In the genomic region with DNA sequence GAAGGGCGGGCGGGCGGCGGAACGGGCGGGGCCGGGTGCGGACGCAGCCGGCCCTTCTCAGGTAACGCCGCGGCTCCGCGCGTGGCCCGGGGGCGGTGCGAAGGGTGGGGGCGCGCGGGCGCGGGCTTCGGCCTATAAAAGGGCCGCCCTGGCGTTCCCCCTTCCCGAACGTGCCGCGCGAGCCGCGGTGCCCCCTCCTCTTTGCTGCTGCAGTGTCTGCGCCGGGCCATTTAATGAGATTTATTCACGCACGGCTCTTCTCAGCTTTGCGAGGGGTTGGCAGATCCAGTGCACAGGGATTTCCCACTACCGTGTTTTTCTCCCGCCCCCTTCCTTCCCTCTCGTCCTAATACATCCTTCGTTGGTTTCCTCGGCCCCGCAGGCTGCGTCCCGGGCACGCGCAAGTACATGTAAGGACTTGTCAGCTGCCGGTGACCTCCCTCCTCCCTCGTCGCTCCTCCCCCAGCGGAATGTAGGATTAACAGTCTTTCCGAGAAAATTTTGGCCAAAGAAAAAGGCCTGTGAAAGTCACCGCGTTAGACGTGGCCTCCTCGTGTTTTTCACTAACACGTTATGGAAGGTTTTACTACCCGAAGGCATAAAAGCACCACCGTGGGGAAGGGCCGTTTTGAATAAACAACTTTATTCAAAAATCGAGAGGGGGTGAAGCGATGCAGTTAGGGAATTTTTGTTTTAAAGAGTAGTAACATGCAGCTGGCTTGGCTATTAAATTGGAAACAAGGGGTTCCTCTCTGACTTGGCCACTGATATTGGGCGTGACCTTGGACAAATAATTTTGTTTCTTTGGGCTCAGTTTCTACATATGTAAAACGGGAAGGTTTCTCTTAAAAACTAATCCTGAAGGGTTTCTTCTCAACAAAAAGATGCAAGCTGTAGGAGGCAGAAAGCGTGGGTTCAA, we compare ENCODE assay signal across 8 cellular contexts. TPM values are rescaled to one million over a fixed set of nuclear protein-coding genes. Genes with fewer than 3 reads are reported as not detected.
DNase-seq lines count a peak whose midpoint lies in the region; ATAC-seq and TF ChIP-seq lines count a peak whose summit lies in the region.

No MANE protein-coding gene starts in this region.

- H3K9me3 ChIP-seq in HUES48 (ENCODE audit: control insufficient read depth, insufficient read depth, low read length) (0 out of 2 replicates have a peak, but pooled peaks cover 3% of the 10 kb centered on the region), OCI-LY1 (ENCODE audit: low read length) (no peaks in the 10 kb centered on the region), muscle layer of duodenum (ENCODE audit: control insufficient read depth in 1 of 2, low read length in 2 of 2) (no peaks in the 10 kb centered on the region)

- peaks cover 47% of the 10 kb centered on the region for H3K36me3 Mint-ChIP-seq in activated T-cell treated with anti-CD3 and anti-CD28 coated beads, Interleukin-2, amount 50 U/mL, for 24 hours (ENCODE audit: low read depth)

- peak overlapping the region; percentile 99 for H3K27ac Mint-ChIP-seq in activated T-cell treated with anti-CD3 and anti-CD28 coated beads, Interleukin-2, amount 50 U/mL, for 24 hours

- peak overlapping the region; percentile 93 for H3K9ac ChIP-seq in HUES48 (ENCODE audit: low read depth, low read length)
- peak overlapping the region; percentile 99 for H3K9ac ChIP-seq in OCI-LY1 (ENCODE audit: low read length)

- peaks cover 41% of the 10 kb centered on the region for H3K79me2 ChIP-seq in OCI-LY1 (ENCODE audit: insufficient read depth, low read length)

- H3K4me1 ChIP-seq in HUES48 (ENCODE audit: control insufficient read depth, insufficient read depth, low read length) (peaks cover 31% of the 10 kb centered on the region), OCI-LY1 (ENCODE audit: insufficient read depth, low read length, severe bottlenecking) (peaks cover 43% of the 10 kb centered on the region), muscle layer of duodenum (ENCODE audit: control insufficient read depth in 1 of 2, insufficient read depth in 2 of 2, low read length in 2 of 2) (peaks cover 5 to 9% of the 10 kb centered on the region in 2 donors)

- H3K9me2 ChIP-seq in OCI-LY1 (ENCODE audit: low read depth, low read length): no peaks in the 10 kb centered on the region

- no peak for TF ChIP-seq CTCF in OCI-LY1 (IDR thresholded peaks at IDR 0.05; ENCODE audit: low read length)

- H3K4me3 ChIP-seq in HUES48 (ENCODE audit: low read depth, low read length) (peak overlapping the region; percentile 95), OCI-LY1 (ENCODE audit: low read depth, low read length, poor library complexity, severe bottlenecking) (peak overlapping the region; percentile 73), muscle layer of duodenum (ENCODE audit: low read depth in 1 of 2, low read length in 2 of 2) (peak overlapping the region; percentile 72 to 92)

- H3K27me3 ChIP-seq in HUES48 (ENCODE audit: control insufficient read depth, insufficient read depth, low read length): peaks cover 33% of the 10 kb centered on the region
- H3K27me3 ChIP-seq in OCI-LY1 (ENCODE audit: insufficient read depth, low read length): no peaks in the 10 kb centered on the region
- H3K27me3 ChIP-seq in muscle layer of duodenum (ENCODE audit: low read depth, low read length): no peaks in the 10 kb centered on the region

- H3K4me1 Mint-ChIP-seq in activated T-cell treated with anti-CD3 and anti-CD28 coated beads, Interleukin-2, amount 50 U/mL, for 24 hours (ENCODE audit: low read depth): peaks cover 59% of the 10 kb centered on the region

- no peaks in the 10 kb centered on the region for H3K9me3 Mint-ChIP-seq in activated T-cell treated with anti-CD3 and anti-CD28 coated beads, Interleukin-2, amount 50 U/mL, for 24 hours

- H3K27ac ChIP-seq in HUES48 (ENCODE audit: low read depth, low read length): peak overlapping the region; percentile 99
- H3K27ac ChIP-seq in OCI-LY1 (ENCODE audit: low read depth, low read length, poor library complexity, severe bottlenecking): peak overlapping the region; percentile 99
- H3K27ac ChIP-seq in muscle layer of duodenum (ENCODE audit: low read length): peak overlapping the region; percentile 98

- H3K36me3 ChIP-seq in HUES48 (ENCODE audit: control insufficient read depth, insufficient read depth, low read length) (peaks cover 9% of the 10 kb centered on the region), OCI-LY1 (ENCODE audit: insufficient read depth, low read length) (peaks cover 18% of the 10 kb centered on the region), muscle layer of duodenum (ENCODE audit: control insufficient read depth in 1 of 2, insufficient read depth in 2 of 2, low read length in 2 of 2) (peaks cover 0 to 8% of the 10 kb centered on the region in 2 donors)

- H2AFZ ChIP-seq in OCI-LY1 (ENCODE audit: low read length): peak overlapping the region; percentile 24; the same call in 1 of the 2 replicates

- DNase-seq in DMS 273 treated with DMSO at 0.1 percent for 48 hours (lab: John Stamatoyannopoulos, UW): peak; percentile 88
- no peak for DNase-seq in activated T-cell treated with anti-CD3 and anti-CD28 coated beads, Interleukin-2, amount 50 U/mL, for 24 hours
- peak; percentile 72 to 73 for DNase-seq in stimulated activated CD8-positive, alpha-beta memory T cell treated with anti-CD3 and anti-CD28 coated beads, Interleukin-7, amount 100 ng/mL, for 4 hours (ENCODE audit: low read depth in 2 of 2)

- no peaks in the 10 kb centered on the region for H4K20me1 ChIP-seq in OCI-LY1 (ENCODE audit: insufficient read depth, low read length)

- no peaks in the 10 kb centered on the region for H3K27me3 Mint-ChIP-seq in activated T-cell treated with anti-CD3 and anti-CD28 coated beads, Interleukin-2, amount 50 U/mL, for 24 hours

- H3K4me2 ChIP-seq in OCI-LY1 (ENCODE audit: low read length): peak overlapping the region; percentile 87

- ATAC-seq in GM21423 (IDR thresholded peaks at IDR 0.05; ENCODE audit: unreplicated experiment): peak; percentile 45
- peak; percentile 87 for ATAC-seq in esophagus mucosa

- peak overlapping the region; percentile 92 for H3K4me3 Mint-ChIP-seq in activated T-cell treated with anti-CD3 and anti-CD28 coated beads, Interleukin-2, amount 50 U/mL, for 24 hours

- H3F3A ChIP-seq in OCI-LY1 (ENCODE audit: insufficient read depth, low read length): no peaks in the 10 kb centered on the region

RNA-seq across cellular contexts. Expression of a gene that starts 1.0 kb away (rescaled TPM):
- total RNA-seq in esophagus mucosa: 17.7 TPM
